In the genomic region with DNA sequence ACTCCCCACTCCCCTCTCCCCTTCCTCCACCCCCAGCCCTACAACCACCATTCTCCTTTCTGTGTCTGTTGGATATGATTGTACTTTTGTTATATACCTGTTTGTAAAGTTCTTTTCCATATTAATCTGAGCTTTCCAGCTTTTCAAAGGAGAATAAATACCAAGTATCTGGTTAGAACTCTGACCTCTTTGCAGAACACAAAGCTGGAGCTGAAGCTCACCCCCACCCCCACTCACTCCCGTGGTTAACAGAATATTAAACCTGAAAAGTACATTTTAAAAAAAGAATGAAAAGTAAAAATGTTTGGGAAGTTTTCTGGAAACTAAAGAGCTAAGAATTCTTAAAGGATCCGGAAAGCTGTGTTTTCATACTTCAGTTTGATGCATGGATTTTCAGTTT, we compare ENCODE assay signal across 14 cellular contexts.
A peak's percentile ranks its signal among the peaks of the same experiment; 100 is the strongest.
DNase-seq lines count a peak whose midpoint lies in the region; ATAC-seq and TF ChIP-seq lines count a peak whose summit lies in the region.
"Had no signal": no experiment of that assay in that cellular context is flagged by ENCODE, and none has a peak within 500 bp of the region (broad histone marks: within the 10 kb centered on the region; RNA-seq: fewer than 3 reads in every experiment).

No MANE protein-coding gene starts in this region.

- H3K4me3 ChIP-seq in neuronal stem cell (ENCODE audit: low read length in 2 of 2), result no peak overlapping the region
- H3K4me3 ChIP-seq: BLaER1 treated with 17β-estradiol and CSF1 and Interleukin-3, amounts not matched to agents 10 nM and 100 nM had no signal

- no peak overlapping the region for H2BK20ac ChIP-seq in H9 (ENCODE audit: low read depth, low read length, poor library complexity, severe bottlenecking)

- no peaks in the 10 kb centered on the region for H3K27me3 ChIP-seq in H9 (ENCODE audit: insufficient read depth, low read length)
- no peaks in the 10 kb centered on the region for H3K27me3 ChIP-seq in neuronal stem cell (ENCODE audit: control insufficient read depth in 3 of 3, insufficient read depth in 3 of 3, low read depth in 1 of 3, low read length in 3 of 3)
- H3K27me3 ChIP-seq: BLaER1 treated with 17β-estradiol and CSF1 and Interleukin-3, amounts not matched to agents 10 nM and 100 nM had no signal

- H3K23ac ChIP-seq in H9 (ENCODE audit: insufficient read length, low read depth, low read length), result no peak overlapping the region
- H3K23ac ChIP-seq in neuronal stem cell (ENCODE audit: low read depth, low read length, poor library complexity), result no peak overlapping the region

- peak; percentile 79 for ATAC-seq in left lobe of liver
- ATAC-seq in GM21381 (IDR thresholded peaks at IDR 0.05; ENCODE audit: unreplicated experiment), result no peak
- no peak for ATAC-seq in HG02840 (IDR thresholded peaks at IDR 0.05; ENCODE audit: low FRiP score, unreplicated experiment)
- no peak for ATAC-seq in stimulated activated naive CD8-positive, alpha-beta T cell treated with anti-CD3 and anti-CD28 coated beads, Interleukin-15, amount 100 ng/mL, for 72 hours

- H3K4me1 Mint-ChIP-seq in H9 (peaks cover 61% of the 10 kb centered on the region in 2 experiments), chondrocyte (ENCODE audit: low read depth) (peaks cover 65% of the 10 kb centered on the region), osteocyte (ENCODE audit: unreplicated experiment) (peaks cover 48% of the 10 kb centered on the region)
- no peaks in the 10 kb centered on the region for H3K4me1 Mint-ChIP-seq in stimulated activated naive CD8-positive, alpha-beta T cell treated with anti-CD3 and anti-CD28 coated beads, Interleukin-15, amount 100 ng/mL, for 72 hours
- H3K4me1 Mint-ChIP-seq: CD4-positive, CD25-positive, alpha-beta regulatory T cell had no signal

- H3K36me3 ChIP-seq in neuronal stem cell (replicated peaks in 1 of 2; ENCODE audit: control insufficient read depth in 2 of 2, insufficient read depth in 2 of 2, low read length in 2 of 2), result no peaks in the 10 kb centered on the region

- no peak overlapping the region for H4K5ac ChIP-seq in H9 (ENCODE audit: insufficient read length, low read depth, low read length)

- H3K36me3 Mint-ChIP-seq in H9 (ENCODE audit: insufficient read depth in 1 of 3, low read depth in 3 of 3) (peaks cover 15 to 22% (median 22%) of the 10 kb centered on the region in 3 experiments), chondrocyte (ENCODE audit: low read depth) (no peaks in the 10 kb centered on the region), osteocyte (ENCODE audit: unreplicated experiment) (peaks cover 13% of the 10 kb centered on the region)
- H3K36me3 Mint-ChIP-seq: CD4-positive, CD25-positive, alpha-beta regulatory T cell had no signal

- no peak overlapping the region for H3K56ac ChIP-seq in H9 (ENCODE audit: insufficient read length, low read depth, low read length)

- H2AFZ ChIP-seq in H9 (ENCODE audit: low read length) (no peak overlapping the region), neuronal stem cell (ENCODE audit: low read length) (no peak overlapping the region)

- DNase-seq in H9 (no peak), chondrocyte (ENCODE audit: low spot score) (no peak), left lobe of liver (ENCODE audit: low spot score) (no peak), osteocyte (ENCODE audit: extremely low spot score, unreplicated experiment) (no peak), neuronal stem cell (ENCODE audit: low spot score) (no peak)
- no peak for DNase-seq in stimulated activated naive CD8-positive, alpha-beta T cell treated with anti-CD3 and anti-CD28 coated beads, Interleukin-15, amount 100 ng/mL, for 72 hours
- DNase-seq: ACHN; CD4-positive, CD25-positive, alpha-beta regulatory T cell; DMS53; GF-D8; H7 had no signal

- TF ChIP-seq CTCF in H9 (conservative IDR thresholded peaks at IDR 0.05) (no peak), chondrocyte (IDR thresholded peaks at IDR 0.05) (no peak), osteocyte (IDR thresholded peaks at IDR 0.05) (no peak)

- H3K27ac Mint-ChIP-seq in H9 (peak overlapping the region; percentile 91 to 98 (median 93); a peak in 6 of 7 replicates), chondrocyte (ENCODE audit: unreplicated experiment) (peak overlapping the region; percentile 72), osteocyte (ENCODE audit: unreplicated experiment) (peak overlapping the region; percentile 28)
- no peak overlapping the region for H3K27ac Mint-ChIP-seq in stimulated activated naive CD8-positive, alpha-beta T cell treated with anti-CD3 and anti-CD28 coated beads, Interleukin-15, amount 100 ng/mL, for 72 hours
- H3K27ac Mint-ChIP-seq: CD4-positive, CD25-positive, alpha-beta regulatory T cell had no signal

- H2AK5ac ChIP-seq in H9 (ENCODE audit: insufficient read length, low read length), result no peak overlapping the region
- H2AK5ac ChIP-seq in neuronal stem cell (ENCODE audit: low read depth, low read length), result no peak overlapping the region

- H3K27me3 Mint-ChIP-seq in H9 (ENCODE audit: low read depth) (no peaks in the 10 kb centered on the region), chondrocyte (ENCODE audit: low read depth) (no peaks in the 10 kb centered on the region), osteocyte (ENCODE audit: unreplicated experiment) (no peaks in the 10 kb centered on the region)
- peaks cover 25% of the 10 kb centered on the region for H3K27me3 Mint-ChIP-seq in stimulated activated naive CD8-positive, alpha-beta T cell treated with anti-CD3 and anti-CD28 coated beads, Interleukin-15, amount 100 ng/mL, for 72 hours

- no peaks in the 10 kb centered on the region for H3K23me2 ChIP-seq in H9 (ENCODE audit: insufficient read length, low read depth, low read length, poor library complexity, severe bottlenecking)

- H3K18ac ChIP-seq in H9 (ENCODE audit: insufficient read length, low read depth, low read length), result no peak overlapping the region
- H3K18ac ChIP-seq in neuronal stem cell (ENCODE audit: low read length), result no peak overlapping the region

- H2BK120ac ChIP-seq in H9 (ENCODE audit: low read depth, low read length, poor library complexity, severe bottlenecking) (no peak overlapping the region), neuronal stem cell (ENCODE audit: low read depth, low read length) (no peak overlapping the region)

- no CpG with 5 or more reads among the region's 2 CpGs for WGBS in H9 (ENCODE audit: extremely low coverage, insufficient read length, low lambda C conversion rate)
- WGBS in neuronal stem cell (ENCODE audit: extremely low coverage in 2 of 2, insufficient read length in 2 of 2, insufficient replicate concordance in 1 of 2), 2 donors, result no CpG with 5 or more reads among the region's 2 CpGs

- H3K9me3 Mint-ChIP-seq in H9 (peaks cover 11 to 17% of the 10 kb centered on the region in 2 experiments; a peak in 4 of 5 replicates), chondrocyte (ENCODE audit: low read depth) (peaks cover 2% of the 10 kb centered on the region), osteocyte (ENCODE audit: unreplicated experiment) (no peaks in the 10 kb centered on the region)
- H3K9me3 Mint-ChIP-seq in stimulated activated naive CD8-positive, alpha-beta T cell treated with anti-CD3 and anti-CD28 coated beads, Interleukin-15, amount 100 ng/mL, for 72 hours, result peaks cover 5 to 12% of the 10 kb centered on the region in 2 donors

- no peak overlapping the region for H2BK12ac ChIP-seq in H9 (ENCODE audit: insufficient read length, low read depth, low read length)
- no peak overlapping the region for H2BK12ac ChIP-seq in neuronal stem cell (ENCODE audit: low read length)

- H4K20me1 ChIP-seq in H9 (ENCODE audit: control insufficient read depth, insufficient read depth, insufficient read length), result no peaks in the 10 kb centered on the region

- H3K14ac ChIP-seq in H9 (ENCODE audit: insufficient read depth, low read length), result no peak overlapping the region
- H3K14ac ChIP-seq in neuronal stem cell (ENCODE audit: low read length), result no peak overlapping the region

- H3K9me3 ChIP-seq in H9 (ENCODE audit: control insufficient read depth, low read depth, low read length), result no peaks in the 10 kb centered on the region
- peaks cover 5% of the 10 kb centered on the region in 2 donors for H3K9me3 ChIP-seq in neuronal stem cell (replicated peaks in 1 of 2; ENCODE audit: control insufficient read depth in 2 of 2, insufficient read depth in 1 of 2, low read depth in 1 of 2, low read length in 2 of 2)

- no peak overlapping the region for H3K27ac ChIP-seq in H9 (ENCODE audit: insufficient read length, low read depth, low read length)
- no peak overlapping the region for H3K27ac ChIP-seq in neuronal stem cell (replicated peaks; ENCODE audit: low read length)
- H3K27ac ChIP-seq: BLaER1 treated with 17β-estradiol and CSF1 and Interleukin-3, amounts not matched to agents 10 nM and 100 nM had no signal

- no peak overlapping the region for H3K4ac ChIP-seq in H9 (ENCODE audit: low read depth, low read length)
- H3K4ac ChIP-seq in neuronal stem cell (ENCODE audit: low read length), result no peak overlapping the region

- H2BK5ac ChIP-seq in H9 (ENCODE audit: insufficient read length, low read length) (no peak overlapping the region), neuronal stem cell (ENCODE audit: low read length) (no peak overlapping the region)

- no peak overlapping the region for H2BK15ac ChIP-seq in H9 (ENCODE audit: low read depth, low read length)
- no peak overlapping the region for H2BK15ac ChIP-seq in neuronal stem cell (ENCODE audit: low read length)

- H3K79me2 ChIP-seq in H9 (ENCODE audit: insufficient read depth, low read length), result no peaks in the 10 kb centered on the region; the same call in 1 of the 2 replicates

- no peak overlapping the region for H3T11ph ChIP-seq in H9 (ENCODE audit: low read length)

- H3K79me1 ChIP-seq in H9 (ENCODE audit: insufficient read depth, low read depth, low read length, poor library complexity, severe bottlenecking) (peaks cover 3% of the 10 kb centered on the region), neuronal stem cell (ENCODE audit: low read depth, low read length) (no peaks in the 10 kb centered on the region)

- H3K4me1 ChIP-seq in H9 (ENCODE audit: insufficient read depth, low read length) (peaks cover 15% of the 10 kb centered on the region), neuronal stem cell (ENCODE audit: control insufficient read depth in 2 of 2, insufficient read depth in 1 of 2, low read depth in 1 of 2, low read length in 2 of 2) (peaks cover 18 to 28% of the 10 kb centered on the region in 2 donors)

- H3K9ac ChIP-seq in H9 (ENCODE audit: extremely low read depth, insufficient read length, low read length) (no peak overlapping the region), neuronal stem cell (ENCODE audit: low read depth, low read length, poor library complexity) (no peak overlapping the region)
- H3K9ac ChIP-seq: BLaER1 treated with 17β-estradiol and CSF1 and Interleukin-3, amounts not matched to agents 10 nM and 100 nM had no signal

- H3K4me2 ChIP-seq in H9 (ENCODE audit: insufficient read depth, insufficient read length, low read length), result no peak overlapping the region
- no peak overlapping the region for H3K4me2 ChIP-seq in neuronal stem cell (ENCODE audit: insufficient read depth, low read length, poor library complexity, severe bottlenecking)

- no peak overlapping the region for H4K8ac ChIP-seq in H9 (replicated peaks; ENCODE audit: insufficient read length, low read depth, low read length)
- H4K8ac ChIP-seq in neuronal stem cell (ENCODE audit: low read depth, low read length), result no peak overlapping the region

- H4K91ac ChIP-seq in H9 (ENCODE audit: insufficient read length, low read depth, low read length), result no peak overlapping the region
- H4K91ac ChIP-seq in neuronal stem cell (ENCODE audit: low read depth, low read length, poor library complexity), result no peak overlapping the region

- H3K4me3 Mint-ChIP-seq in H9 (peak overlapping the region in 1 of 2 experiments; percentile 10; a peak in 1 of 5 replicates), chondrocyte (ENCODE audit: unreplicated experiment) (no peak overlapping the region), osteocyte (ENCODE audit: unreplicated experiment) (no peak overlapping the region)
- no peak overlapping the region for H3K4me3 Mint-ChIP-seq in stimulated activated naive CD8-positive, alpha-beta T cell treated with anti-CD3 and anti-CD28 coated beads, Interleukin-15, amount 100 ng/mL, for 72 hours
- H3K4me3 Mint-ChIP-seq: CD4-positive, CD25-positive, alpha-beta regulatory T cell had no signal

Comparison
In these comparisons a context has a peak if more than half of its experiments do, and no peak if none do; other contexts are left out.
1. H3K27ac Mint-ChIP-seq: peak in H9 (3 of 3), chondrocyte (single experiment) and osteocyte (single experiment); none in stimulated activated naive CD8-positive, alpha-beta T cell treated with anti-CD3 and anti-CD28 coated beads, Interleukin-15, amount 100 ng/mL, for 72 hours (0 of 2).